In genomic region chr1:17752356-17752755, GRCh38 we compare ENCODE assay signal across 6 cellular contexts. TPM values are rescaled to one million over a fixed set of nuclear protein-coding genes. Genes with fewer than 3 reads are reported as not detected.
"Had no signal": no experiment of that assay in that cellular context is flagged by ENCODE, and none has a peak within 500 bp of the region (broad histone marks: within the 10 kb centered on the region; RNA-seq: fewer than 3 reads in every experiment).

No MANE protein-coding gene starts in this region.

- DNase-seq: IMR-90, KBM-7, KG1 had no signal

- H3K4me3 ChIP-seq: K562 had no signal

- H3K27ac ChIP-seq: HL-60 had no signal

RNA-seq across cellular contexts. Expression of gene ACTL8, which starts 2.8 kb away (rescaled TPM):
- polyA plus RNA-seq: IgD-negative memory B cell had no signal
